ENCODE assay signal across 10 cellular contexts in the genomic region with DNA sequence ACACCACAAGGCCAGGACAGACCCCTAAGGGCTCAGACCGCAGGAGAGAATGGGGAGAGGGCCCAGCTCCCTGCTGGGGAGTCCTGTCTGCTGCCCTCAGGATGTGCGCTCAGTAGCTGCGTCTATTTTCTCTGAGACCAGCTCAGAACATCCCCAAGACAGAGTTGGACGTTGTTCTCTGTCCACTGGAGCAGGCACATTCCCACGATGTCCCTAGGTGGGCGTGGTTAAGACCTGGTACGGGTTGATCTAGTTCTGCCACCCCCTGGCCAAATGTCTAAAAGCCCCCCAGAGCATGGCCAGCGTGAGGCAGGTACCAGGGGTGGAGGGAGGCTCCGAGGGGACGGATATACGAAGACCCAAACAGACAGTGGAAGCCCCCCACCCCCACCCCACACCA. TPM values are rescaled to one million over a fixed set of nuclear protein-coding genes. Genes with fewer than 3 reads are reported as not detected.
DNase-seq lines count a peak whose midpoint lies in the region; ATAC-seq and TF ChIP-seq lines count a peak whose summit lies in the region.
"Had no signal": no experiment of that assay in that cellular context is flagged by ENCODE, and none has a peak within 500 bp of the region (broad histone marks: within the 10 kb centered on the region; RNA-seq: fewer than 3 reads in every experiment).

No MANE protein-coding gene starts in this region.

- intact Hi-C loops in PC-3 (cut with micrococcal nuclease) (loop anchor here (2.0 kb wide), 1 partner anchor 143 kb away; no protein-coding TSS in a partner anchor), posterior vena cava (cut with DNase I) (no loop called here)

- ATAC-seq in PC-3 = peak; percentile 16; the same call in 1 of the 2 replicates
- ATAC-seq in GM18909 (IDR thresholded peaks at IDR 0.05; ENCODE audit: poor library complexity, unreplicated experiment) = no peak

- DNase-seq in NCI-H2171 treated with DMSO at 0.1 percent for 48 hours (lab: John Stamatoyannopoulos, UW) = peak; percentile 18
- no peak for DNase-seq in NCI-H2171 (lab: John Stamatoyannopoulos, UW)
- peak; percentile 36 for DNase-seq in ELF-1 (ENCODE audit: low read depth, low spot score)
- peak; percentile 25 for DNase-seq in PC-3
- peak; percentile 7 for DNase-seq in myocyte (ENCODE audit: low read depth)
- DNase-seq in germinal center (ENCODE audit: low spot score) = no peak
- no peak for DNase-seq in posterior vena cava (ENCODE audit: low spot score)
- DNase-seq: NCI-H446 treated with DMSO at 0.1 percent for 48 hours had no signal

- peaks cover 12% of the 10 kb centered on the region; the same call in 1 of the 2 replicates for H3K4me1 ChIP-seq in PC-3 (ENCODE audit: insufficient read depth, low read length)

- no peaks in the 10 kb centered on the region for H3F3A ChIP-seq in PC-3 (ENCODE audit: low read length, unreplicated experiment)

- no peaks in the 10 kb centered on the region for H3K9me2 ChIP-seq in PC-3 (replicated peaks; ENCODE audit: low read length)

- no TSS peak for BruUV-seq in PC-3 (replicated peaks; lab: Mats Ljungman, UMichigan)

- CTCF ChIA-PET in PC-3 (lab: Charles Lee) = no interaction called here

- no peaks in the 10 kb centered on the region for H3K9me3 ChIP-seq in PC-3 (ENCODE audit: low read length)

- no peaks in the 10 kb centered on the region for H3K79me2 ChIP-seq in PC-3 (ENCODE audit: low read length)

- H3K4me3 ChIP-seq in PC-3 (ENCODE audit: low read length) = peak overlapping the region; percentile 59; the same call in 1 of the 2 replicates

- no peak overlapping the region for H3K9ac ChIP-seq in PC-3 (ENCODE audit: low read length)

- POLR2A ChIA-PET in PC-3 (lab: Charles Lee; ENCODE audit: unreplicated experiment) = no interaction called here

- H3K27me3 ChIP-seq in PC-3 (ENCODE audit: low read length) = no peaks in the 10 kb centered on the region

- no peaks in the 10 kb centered on the region for H3K36me3 ChIP-seq in PC-3 (ENCODE audit: low read depth, low read length)

- H3K4me2 ChIP-seq in PC-3 (ENCODE audit: low read length) = peak overlapping the region; percentile 82

- peak overlapping the region; percentile 67 for H2AFZ ChIP-seq in PC-3 (ENCODE audit: low read length)

- peak; percentile 25; the same call in 1 of the 2 replicates for TF ChIP-seq CTCF in PC-3 (conservative IDR thresholded peaks at IDR 0.05; ENCODE audit: low read depth, low read length)

- no peak overlapping the region for H3K27ac ChIP-seq in PC-3 (ENCODE audit: low read length)
- H3K27ac ChIP-seq: HL-60 had no signal

- no peaks in the 10 kb centered on the region for H4K20me1 ChIP-seq in PC-3 (ENCODE audit: low read length)

RNA-seq across cellular contexts. Expression of gene CALB2, which starts 0.8 kb away (rescaled TPM):
- total RNA-seq in PC-3 (2014; rRNA removed) (0.47 TPM in 1 of 2 replicates, not detected in the other), myocyte (0.94 TPM in 1 of 2 replicates, not detected in the other), posterior vena cava (1 to 10 TPM in 1 of 2 donors, under 1 TPM in 1; 0.62 to 1.2 TPM)
- polyA plus RNA-seq in myocyte (2012) = 2.6 TPM

Comparison
In these comparisons a context has a peak if more than half of its experiments do, and no peak if none do; other contexts are left out.
1. DNase-seq: peak in NCI-H2171 treated with DMSO at 0.1 percent for 48 hours (single experiment), ELF-1 (single experiment), PC-3 (single experiment) and myocyte (single experiment); none in NCI-H2171 (single experiment), germinal center (single experiment) and posterior vena cava (single experiment).